In the genomic region with DNA sequence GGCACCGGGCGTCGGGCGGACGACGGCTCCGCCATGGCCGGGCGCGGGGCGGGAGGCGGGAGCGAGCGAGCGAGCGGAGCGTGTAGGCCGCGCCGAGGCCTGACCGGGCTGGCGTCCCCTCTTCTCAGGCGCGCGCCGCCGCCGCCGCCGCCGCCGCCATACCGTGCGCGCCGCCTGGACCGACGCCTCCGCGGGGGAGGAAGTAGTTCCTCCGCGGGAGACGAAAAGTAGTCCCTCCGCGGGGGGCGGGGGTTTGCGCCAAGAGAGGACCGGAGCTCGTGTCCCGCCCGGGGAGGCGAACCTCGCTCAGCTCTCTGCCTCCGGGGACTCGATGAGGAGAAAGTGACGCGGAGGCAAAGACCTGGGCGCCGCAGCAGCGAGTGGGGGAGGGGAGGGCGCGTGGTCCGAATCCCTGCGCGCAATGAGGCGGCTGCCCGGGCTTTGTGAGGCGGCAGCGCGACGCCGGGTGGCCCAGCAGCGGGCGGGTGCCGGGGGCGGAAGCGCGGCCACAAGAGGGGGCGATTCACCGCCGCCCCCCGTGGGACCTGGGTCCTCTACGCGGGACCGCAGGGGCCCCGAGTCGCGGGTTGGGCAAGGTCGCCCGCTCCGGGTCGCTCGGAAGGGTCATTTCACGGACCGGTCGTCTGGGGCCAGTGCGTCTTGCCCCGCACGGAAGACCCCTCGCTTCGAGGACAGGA, we compare ENCODE assay signal across 8 cellular contexts. TPM values are rescaled to one million over a fixed set of nuclear protein-coding genes. Genes with fewer than 3 reads are reported as not detected.
DNase-seq lines count a peak whose midpoint lies in the region; ATAC-seq and TF ChIP-seq lines count a peak whose summit lies in the region.

Gene BRWD1 (minus strand): TSS at position 176 of the 698 bp plus-strand sequence. CDS start 141 bp downstream, at position 35.

- ATAC-seq in GM21529 (IDR thresholded peaks at IDR 0.05; ENCODE audit: unreplicated experiment) (peak; percentile 43), RWPE2 (ENCODE audit: low read depth) (peak; percentile 45)

- H3K9me3 ChIP-seq in RWPE2 (ENCODE audit: severe bottlenecking), result no peaks in the 10 kb centered on the region
- no peaks in the 10 kb centered on the region for H3K9me3 ChIP-seq in stomach smooth muscle (ENCODE audit: control insufficient read depth in 2 of 2, low read length in 2 of 2)

- H3K9ac ChIP-seq in stomach smooth muscle (ENCODE audit: low read length in 2 of 2), result peak within 1 kb of the TSS; percentile 85 to 88

- H3K27me3 ChIP-seq in RWPE2 (ENCODE audit: insufficient read depth, poor library complexity, severe bottlenecking), result no peaks in the 10 kb centered on the region
- H3K27me3 ChIP-seq in stomach smooth muscle (ENCODE audit: control insufficient read depth in 1 of 2, insufficient read depth in 2 of 2, low read length in 2 of 2), result no peaks in the 10 kb centered on the region

- H3K36me3 ChIP-seq in RWPE2 (ENCODE audit: low read depth) (peaks cover 27% of the 10 kb centered on the region), stomach smooth muscle (ENCODE audit: control insufficient read depth in 2 of 2, insufficient read depth in 2 of 2, low read length in 2 of 2) (no peaks in the 10 kb centered on the region)

- H3K27ac ChIP-seq in RWPE2 (ENCODE audit: poor library complexity, severe bottlenecking), result peak within 1 kb of the TSS; percentile 88
- H3K27ac ChIP-seq in stomach smooth muscle (ENCODE audit: low read length), result peak within 1 kb of the TSS; percentile 88

- DNase-seq in DMS53 (lab: John Stamatoyannopoulos, UW) (peak; percentile 96), KG1 (lab: John Stamatoyannopoulos, UW) (peak; percentile 62), RWPE2 (ENCODE audit: low spot score) (peak; percentile 78), fibroblast of villous mesenchyme (ENCODE audit: low read depth) (peak; percentile 89), neural crest cell (ENCODE audit: low read depth, low spot score) (peak; percentile 78)
- DNase-seq in activated effector memory CD4-positive, alpha-beta T cell treated with Interleukin-2 at 50 U/mL for 16 hours, result peak; percentile 74

- peaks cover 13% of the 10 kb centered on the region for H3K36me3 Mint-ChIP-seq in neural crest cell (ENCODE audit: low read depth)

- peak within 1 kb of the TSS; percentile 100 for H3K27ac Mint-ChIP-seq in neural crest cell (ENCODE audit: unreplicated experiment)

- peak within 1 kb of the TSS; percentile 95 for H3K4me3 Mint-ChIP-seq in neural crest cell

- H3K4me1 Mint-ChIP-seq in neural crest cell, result peaks cover 24% of the 10 kb centered on the region

- no peaks in the 10 kb centered on the region for H3K9me3 Mint-ChIP-seq in neural crest cell

- H3K27me3 Mint-ChIP-seq in neural crest cell (ENCODE audit: low read depth), result no peaks in the 10 kb centered on the region

- H3K4me3 ChIP-seq in RWPE2 (ENCODE audit: severe bottlenecking) (peak within 1 kb of the TSS; percentile 77), fibroblast of villous mesenchyme (ENCODE audit: low read depth, low read length) (peak within 1 kb of the TSS; percentile 79), stomach smooth muscle (ENCODE audit: low read length in 2 of 2) (peak within 1 kb of the TSS; percentile 80 to 85)

- TF ChIP-seq CTCF in RWPE2 (IDR thresholded peaks at IDR 0.05; ENCODE audit: poor library complexity, severe bottlenecking), result peak; percentile 26
- TF ChIP-seq CTCF in fibroblast of villous mesenchyme (IDR thresholded peaks at IDR 0.05; ENCODE audit: insufficient read depth, low read depth, low read length), result peak; percentile 19
- TF ChIP-seq CTCF in neural crest cell (conservative IDR thresholded peaks at IDR 0.05), result peak; percentile 49

- H3K4me1 ChIP-seq in RWPE2 (ENCODE audit: insufficient read depth, poor library complexity, severe bottlenecking) (peaks cover 16% of the 10 kb centered on the region), stomach smooth muscle (ENCODE audit: control insufficient read depth, insufficient read depth, low read length) (peaks cover 18% of the 10 kb centered on the region)

RNA-seq across cellular contexts. Expression of gene BRWD1, which starts in this region (rescaled TPM):
- total RNA-seq in fibroblast of villous mesenchyme, result 48.6 and 75.6 TPM in 2 replicates
- 38.4 and 42.8 TPM in 2 replicates for total RNA-seq in neural crest cell

Comparison
In these comparisons a context has a peak if more than half of its experiments do, and no peak if none do; other contexts are left out.
1. Peak in every context shown above with its lines: DNase-seq, ATAC-seq, H3K4me3 ChIP-seq and H3K27ac ChIP-seq.